Comparison of ENCODE assay signal across 9 cellular contexts in the genomic region with DNA sequence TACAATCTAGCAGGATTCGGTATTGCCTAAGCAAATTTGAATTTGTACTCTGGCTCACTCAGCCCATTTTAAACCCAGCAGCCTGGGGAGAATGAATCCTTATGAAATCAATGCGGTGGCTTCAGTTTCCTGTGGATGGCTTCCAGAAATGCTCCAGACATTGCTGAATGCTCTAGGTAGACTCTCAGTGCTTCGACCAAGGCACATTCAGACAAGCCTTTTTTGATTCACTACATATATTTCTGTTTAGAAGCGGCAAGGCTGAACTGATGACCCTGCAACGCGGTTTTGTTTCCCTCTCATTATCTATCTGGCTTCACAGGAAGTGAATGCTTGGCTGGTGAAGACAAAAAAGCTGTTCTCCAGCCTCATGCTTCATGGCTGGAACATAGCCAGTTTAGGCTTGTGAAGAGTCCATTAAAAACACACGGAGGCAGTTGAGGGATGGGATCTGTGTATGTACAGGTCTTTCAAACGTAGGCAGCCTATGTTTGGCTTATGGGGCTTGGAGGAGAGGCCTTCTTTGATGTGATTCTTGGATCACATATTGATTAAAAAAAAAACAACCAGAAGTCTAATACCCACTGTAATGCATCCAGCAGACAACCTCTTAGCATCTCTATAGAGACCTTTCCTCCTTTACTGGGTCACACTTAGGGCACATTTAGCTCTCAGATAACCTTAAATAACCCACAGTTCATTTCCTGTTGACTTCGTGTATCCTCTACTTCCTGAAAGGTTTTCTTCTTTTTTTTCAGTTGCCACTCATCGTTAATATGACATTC.
DNase-seq lines count a peak whose midpoint lies in the region; ATAC-seq and TF ChIP-seq lines count a peak whose summit lies in the region.
"Had no signal": no experiment of that assay in that cellular context is flagged by ENCODE, and none has a peak within 500 bp of the region (broad histone marks: within the 10 kb centered on the region; RNA-seq: fewer than 3 reads in every experiment).

No MANE protein-coding gene starts in this region.

- intact Hi-C loops in prostate gland (cut with DNase I): loop anchor here (10.0 kb wide), 1 partner anchor 153 kb away; no protein-coding TSS in a partner anchor

- H3K9me3 ChIP-seq in prostate gland: no peaks in the 10 kb centered on the region

- H3K36me3 ChIP-seq in prostate gland: no peaks in the 10 kb centered on the region

- no peak overlapping the region for H3K4me3 ChIP-seq in prostate gland

- 5% methylated on average over 10 of the region's 10 CpGs for whole genome bisulfite sequencing in prostate gland

- ATAC-seq in GM18861 (IDR thresholded peaks at IDR 0.05; ENCODE audit: unreplicated experiment) (peak; percentile 91), HG03108 (IDR thresholded peaks at IDR 0.05; ENCODE audit: unreplicated experiment) (peak; percentile 89)

- H3K27ac ChIP-seq in prostate gland: peak overlapping the region; percentile 71 to 84
- H3K27ac ChIP-seq: KMS-11 had no signal

- H3K27me3 ChIP-seq in prostate gland (replicated peaks; ENCODE audit: insufficient read depth): no peaks in the 10 kb centered on the region

- peaks cover 12% of the 10 kb centered on the region for H3K4me1 ChIP-seq in prostate gland (replicated peaks)

- TF ChIP-seq POLR2A in prostate gland (IDR thresholded peaks at IDR 0.05): no peak

- TF ChIP-seq CTCF in prostate gland (IDR thresholded peaks at IDR 0.05): no peak

- DNase-seq in AG20443 (ENCODE audit: low spot score): peak; percentile 81
- DNase-seq in NCI-H446 (lab: John Stamatoyannopoulos, UW): peak; percentile 95
- peak; percentile 66 for DNase-seq in activated effector memory CD4-positive, alpha-beta T cell treated with anti-CD3 and anti-CD28 coated beads, Interleukin-2, amount 50 U/mL, for 16 hours
- peak; percentile 76 for DNase-seq in glomerular visceral epithelial cell (ENCODE audit: extremely low spot score)
- peak; percentile 46 for DNase-seq in prostate gland (ENCODE audit: low spot score)
- DNase-seq in SIG-M5 treated with dmso at 0.1 percent for 504 hours (lab: John Stamatoyannopoulos, UW; ENCODE audit: unreplicated experiment): no peak
